17 cellular contexts compared by ENCODE assay signal in genomic region chr13:40657961-40658360, GRCh38. TPM values are rescaled to one million over a fixed set of nuclear protein-coding genes. Genes with fewer than 3 reads are reported as not detected.
DNase-seq lines count a peak whose midpoint lies in the region; ATAC-seq and TF ChIP-seq lines count a peak whose summit lies in the region.
"Had no signal": no experiment of that assay in that cellular context is flagged by ENCODE, and none has a peak within 500 bp of the region (broad histone marks: within the 10 kb centered on the region; RNA-seq: fewer than 3 reads in every experiment).

No MANE protein-coding gene starts in this region.

- H3K27me3 ChIP-seq in OCI-LY1 (ENCODE audit: insufficient read depth, low read length): no peaks in the 10 kb centered on the region
- H3K27me3 ChIP-seq: dorsolateral prefrontal cortex, hepatocyte, MG63, Peyer's patch, spleen had no signal

- H3K4me1 ChIP-seq in OCI-LY1 (ENCODE audit: insufficient read depth, low read length, severe bottlenecking): peaks cover 94% of the 10 kb centered on the region

- H3K4me1 Mint-ChIP-seq in activated naive CD4-positive, alpha-beta T cell treated with anti-CD3 and anti-CD28 coated beads, Interleukin-2, amount 10 ng/mL, durations not matched to agents 7 days and 5 days: peaks cover 79% of the 10 kb centered on the region
- H3K4me1 Mint-ChIP-seq in dendritic cell treated with granulocyte-macrophage colony-stimulating factor and Interleukin-4, amounts not matched to agents 40 ng/mL and 50 ng/mL, for 4 days (ENCODE audit: low read depth): peaks cover 61% of the 10 kb centered on the region
- H3K4me1 Mint-ChIP-seq in stimulated activated memory B cell treated with anti-CD40 and anti-IgM and Interleukin-4, amounts not matched to agents 10 μg/mL and 1 μg/mL and 100 μg/mL, for 72 hours: peaks cover 73% of the 10 kb centered on the region

- H3F3A ChIP-seq in OCI-LY1 (ENCODE audit: insufficient read depth, low read length): no peaks in the 10 kb centered on the region; the same call in 1 of the 2 replicates

- H3K27ac ChIP-seq in OCI-LY1 (ENCODE audit: low read depth, low read length, poor library complexity, severe bottlenecking): peak overlapping the region; percentile 97
- H3K27ac ChIP-seq: dorsolateral prefrontal cortex, hepatocyte, Peyer's patch, spleen had no signal

- intact Hi-C loops in dendritic cell treated with granulocyte-macrophage colony-stimulating factor and Interleukin-4, amounts not matched to agents 40 ng/mL and 50 ng/mL, for 4 days (cut with micrococcal nuclease): no loop called here

- H3K4me3 Mint-ChIP-seq in activated naive CD4-positive, alpha-beta T cell treated with anti-CD3 and anti-CD28 coated beads, Interleukin-2, amount 10 ng/mL, durations not matched to agents 7 days and 5 days: no peak overlapping the region
- H3K4me3 Mint-ChIP-seq in dendritic cell treated with granulocyte-macrophage colony-stimulating factor and Interleukin-4, amounts not matched to agents 40 ng/mL and 50 ng/mL, for 4 days: no peak overlapping the region
- H3K4me3 Mint-ChIP-seq in stimulated activated memory B cell treated with anti-CD40 and anti-IgM and Interleukin-4, amounts not matched to agents 10 μg/mL and 1 μg/mL and 100 μg/mL, for 72 hours: no peak overlapping the region

- H2AFZ ChIP-seq in OCI-LY1 (ENCODE audit: low read length): no peak overlapping the region
- H2AFZ ChIP-seq: hepatocyte had no signal

- H3K9ac ChIP-seq in OCI-LY1 (ENCODE audit: low read length): no peak overlapping the region

- peaks cover 14% of the 10 kb centered on the region; the same call in 1 of the 2 replicates for H3K36me3 ChIP-seq in OCI-LY1 (ENCODE audit: insufficient read depth, low read length)
- H3K36me3 ChIP-seq: MG63, Peyer's patch, spleen had no signal

- peaks cover 31% of the 10 kb centered on the region for H3K36me3 Mint-ChIP-seq in activated naive CD4-positive, alpha-beta T cell treated with anti-CD3 and anti-CD28 coated beads, Interleukin-2, amount 10 ng/mL, durations not matched to agents 7 days and 5 days
- H3K36me3 Mint-ChIP-seq in dendritic cell treated with granulocyte-macrophage colony-stimulating factor and Interleukin-4, amounts not matched to agents 40 ng/mL and 50 ng/mL, for 4 days (ENCODE audit: low read depth): no peaks in the 10 kb centered on the region
- H3K36me3 Mint-ChIP-seq in stimulated activated memory B cell treated with anti-CD40 and anti-IgM and Interleukin-4, amounts not matched to agents 10 μg/mL and 1 μg/mL and 100 μg/mL, for 72 hours: peaks cover 13% of the 10 kb centered on the region

- ATAC-seq in stimulated activated memory B cell treated with anti-CD40 and anti-IgM and Interleukin-4, amounts not matched to agents 10 μg/mL and 1 μg/mL and 100 μg/mL, for 72 hours: no peak

- no peaks in the 10 kb centered on the region for H3K9me3 Mint-ChIP-seq in activated naive CD4-positive, alpha-beta T cell treated with anti-CD3 and anti-CD28 coated beads, Interleukin-2, amount 10 ng/mL, durations not matched to agents 7 days and 5 days
- peaks cover 7% of the 10 kb centered on the region for H3K9me3 Mint-ChIP-seq in dendritic cell treated with granulocyte-macrophage colony-stimulating factor and Interleukin-4, amounts not matched to agents 40 ng/mL and 50 ng/mL, for 4 days
- no peaks in the 10 kb centered on the region for H3K9me3 Mint-ChIP-seq in stimulated activated memory B cell treated with anti-CD40 and anti-IgM and Interleukin-4, amounts not matched to agents 10 μg/mL and 1 μg/mL and 100 μg/mL, for 72 hours

- peak overlapping the region; percentile 9 for H3K4me3 ChIP-seq in OCI-LY1 (ENCODE audit: low read depth, low read length, poor library complexity, severe bottlenecking)
- H3K4me3 ChIP-seq: dorsolateral prefrontal cortex, hepatocyte, MG63, Peyer's patch, spleen had no signal

- no peaks in the 10 kb centered on the region for H4K20me1 ChIP-seq in OCI-LY1 (ENCODE audit: insufficient read depth, low read length)

- H3K9me2 ChIP-seq in OCI-LY1 (ENCODE audit: low read depth, low read length): no peaks in the 10 kb centered on the region

- no peaks in the 10 kb centered on the region for H3K9me3 ChIP-seq in OCI-LY1 (ENCODE audit: low read length)
- H3K9me3 ChIP-seq: MG63, Peyer's patch, spleen had no signal

- no peak for DNase-seq in activated naive CD4-positive, alpha-beta T cell treated with anti-CD3 and anti-CD28 coated beads, Interleukin-2, amount 10 ng/mL, durations not matched to agents 7 days and 5 days
- DNase-seq in activated naive CD4-positive, alpha-beta T cell treated with Interleukin-2 at 50 U/mL for 16 hours: no peak
- DNase-seq in OCI-M2 (lab: John Stamatoyannopoulos, UW; ENCODE audit: unreplicated experiment) (no peak), KG1 (lab: John Stamatoyannopoulos, UW) (no peak), A172 (ENCODE audit: low spot score) (no peak)
- DNase-seq: activated CD4-positive, CD25-positive, alpha-beta regulatory T cell; dorsolateral prefrontal cortex; left cardiac atrium; MG63; NCI-H2029; NCI-H748 treated with DMSO at 0.1 percent for 48 hours; Peyer's patch; spleen had no signal

- peaks cover 95% of the 10 kb centered on the region for H3K79me2 ChIP-seq in OCI-LY1 (ENCODE audit: insufficient read depth, low read length)

- peak overlapping the region; percentile 24; the same call in 1 of the 2 replicates for H3K4me2 ChIP-seq in OCI-LY1 (ENCODE audit: low read length)
- H3K4me2 ChIP-seq: hepatocyte had no signal

- H3K27ac Mint-ChIP-seq in activated naive CD4-positive, alpha-beta T cell treated with anti-CD3 and anti-CD28 coated beads, Interleukin-2, amount 10 ng/mL, durations not matched to agents 7 days and 5 days: peak overlapping the region; percentile 24
- peak overlapping the region; percentile 23 for H3K27ac Mint-ChIP-seq in dendritic cell treated with granulocyte-macrophage colony-stimulating factor and Interleukin-4, amounts not matched to agents 40 ng/mL and 50 ng/mL, for 4 days
- H3K27ac Mint-ChIP-seq in stimulated activated memory B cell treated with anti-CD40 and anti-IgM and Interleukin-4, amounts not matched to agents 10 μg/mL and 1 μg/mL and 100 μg/mL, for 72 hours: peak overlapping the region; percentile 60

- no peaks in the 10 kb centered on the region for H3K27me3 Mint-ChIP-seq in activated naive CD4-positive, alpha-beta T cell treated with anti-CD3 and anti-CD28 coated beads, Interleukin-2, amount 10 ng/mL, durations not matched to agents 7 days and 5 days
- peaks cover 2% of the 10 kb centered on the region for H3K27me3 Mint-ChIP-seq in dendritic cell treated with granulocyte-macrophage colony-stimulating factor and Interleukin-4, amounts not matched to agents 40 ng/mL and 50 ng/mL, for 4 days
- no peaks in the 10 kb centered on the region for H3K27me3 Mint-ChIP-seq in stimulated activated memory B cell treated with anti-CD40 and anti-IgM and Interleukin-4, amounts not matched to agents 10 μg/mL and 1 μg/mL and 100 μg/mL, for 72 hours

- CTCF ChIA-PET in activated naive CD4-positive, alpha-beta T cell treated with anti-CD3 and anti-CD28 coated beads, Interleukin-2, amount 10 ng/mL, durations not matched to agents 7 days and 5 days (lab: Charles Lee): no interaction called here

- no peak for TF ChIP-seq CTCF in OCI-LY1 (IDR thresholded peaks at IDR 0.05; ENCODE audit: low read length)

RNA-seq across cellular contexts. Expression of gene FOXO1, which starts 8.5 kb away (rescaled TPM):
- 1.1 and 2.3 TPM in 2 replicates for total RNA-seq in A172 (2014; rRNA removed; shearing (Covaris generic))
